Comparison of ENCODE assay signal across 16 cellular contexts in the genomic region with DNA sequence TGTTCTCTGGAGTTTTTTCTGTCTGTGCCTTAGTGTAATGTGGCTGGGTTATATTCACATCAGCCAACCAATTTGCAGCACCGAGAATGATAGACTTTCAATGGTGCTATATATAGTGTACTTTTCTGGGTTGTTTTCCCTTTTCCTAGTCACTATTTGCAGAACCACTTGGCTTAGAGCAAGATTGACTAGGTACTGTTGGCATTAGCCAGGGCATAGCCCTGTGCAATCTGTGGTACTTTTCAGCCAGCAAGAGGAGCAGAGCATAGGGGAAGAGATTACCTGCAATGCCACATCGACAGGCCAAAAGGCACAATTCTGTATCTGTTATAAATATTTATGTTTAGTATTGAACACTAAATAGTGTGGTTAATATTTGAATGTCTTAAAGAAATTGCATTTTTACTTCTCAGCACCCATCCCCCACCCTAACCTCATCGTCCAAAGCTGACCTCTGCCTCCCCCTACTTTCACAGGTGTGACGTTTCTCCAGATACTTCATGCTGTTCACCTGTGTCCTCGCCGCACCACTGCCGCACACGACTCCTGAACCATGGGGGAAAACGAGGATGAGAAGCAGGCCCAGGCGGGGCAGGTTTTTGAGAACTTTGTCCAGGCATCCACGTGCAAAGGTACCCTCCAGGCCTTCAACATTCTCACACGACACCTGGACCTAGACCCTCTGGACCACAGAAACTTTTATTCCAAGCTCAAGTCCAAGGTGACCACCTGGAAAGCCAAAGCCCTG. TPM values are rescaled to one million over a fixed set of nuclear protein-coding genes. Genes with fewer than 3 reads are reported as not detected.
DNase-seq lines count a peak whose midpoint lies in the region; ATAC-seq and TF ChIP-seq lines count a peak whose summit lies in the region.
"Had no signal": no experiment of that assay in that cellular context is flagged by ENCODE, and none has a peak within 500 bp of the region (broad histone marks: within the 10 kb centered on the region; RNA-seq: fewer than 3 reads in every experiment).

No MANE protein-coding gene starts in this region.

- H3K27me3 Mint-ChIP-seq in CD8-positive, alpha-beta T cell (ENCODE audit: low read depth): no peaks in the 10 kb centered on the region

- H3K27ac ChIP-seq in ascending aorta (peak overlapping the region; percentile 98), hepatocyte (peak overlapping the region; percentile 77), skeletal muscle tissue (ENCODE audit: low read depth, low read length) (peak overlapping the region; percentile 49)
- no peak overlapping the region for H3K27ac ChIP-seq in CD8-positive, alpha-beta T cell (ENCODE audit: low read depth, low read length)
- H3K27ac ChIP-seq: body of pancreas had no signal

- POLR2A ChIA-PET in CD8-positive, alpha-beta T cell (lab: Charles Lee): interaction anchor here (0.7 kb wide), 1 partner anchor 31 kb away, joined by 3 read pairs; no protein-coding TSS in a partner anchor

- in situ Hi-C loops in G401 (cut with HindIII; ENCODE audit: low sequenced_read_pairs): no loop called here

- no peaks in the 10 kb centered on the region for H3K9me3 Mint-ChIP-seq in CD8-positive, alpha-beta T cell

- no peak for ATAC-seq in CD8-positive, alpha-beta T cell
- no peak for ATAC-seq in GM18868 (IDR thresholded peaks at IDR 0.05; ENCODE audit: unreplicated experiment)
- ATAC-seq: body of pancreas had no signal

- no peak overlapping the region for H3K4me2 ChIP-seq in hepatocyte

- H3K4me1 Mint-ChIP-seq in CD8-positive, alpha-beta T cell (ENCODE audit: low read depth): peaks cover 12% of the 10 kb centered on the region

- no peak overlapping the region for H3K9ac ChIP-seq in skeletal muscle tissue (ENCODE audit: low read depth in 1 of 3, low read length in 3 of 3)

- H3K27ac Mint-ChIP-seq in CD8-positive, alpha-beta T cell: no peak overlapping the region

- H3K36me3 Mint-ChIP-seq in CD8-positive, alpha-beta T cell: no peaks in the 10 kb centered on the region

- intact Hi-C loops in ascending aorta (cut with DNase I): loop anchor here (2.0 kb wide), 4 partner anchors 51 to 85 kb away; a partner anchor contains a TSS
- intact Hi-C loops in CD8-positive, alpha-beta T cell (cut with DNase I, micrococcal nuclease): loop anchor here in 1 of 2 experiments (2.0 kb wide), 1 partner anchor 75 kb away; no protein-coding TSS in a partner anchor

- no peaks in the 10 kb centered on the region for H3K79me2 ChIP-seq in hepatocyte

- peak overlapping the region in 1 of 2 donors; percentile 38 for H3K4me3 ChIP-seq in ascending aorta
- no peak overlapping the region for H3K4me3 ChIP-seq in hepatocyte
- no peak overlapping the region for H3K4me3 ChIP-seq in skeletal muscle tissue (ENCODE audit: low read length in 3 of 3)
- no peak overlapping the region for H3K4me3 ChIP-seq in CD8-positive, alpha-beta T cell (ENCODE audit: low read depth, low read length)
- H3K4me3 ChIP-seq: body of pancreas had no signal

- H3K27me3 ChIP-seq in ascending aorta: no peaks in the 10 kb centered on the region
- no peaks in the 10 kb centered on the region for H3K27me3 ChIP-seq in hepatocyte
- no peaks in the 10 kb centered on the region for H3K27me3 ChIP-seq in skeletal muscle tissue (ENCODE audit: control insufficient read depth in 3 of 3, insufficient read depth in 3 of 3, low read length in 3 of 3)
- no peaks in the 10 kb centered on the region for H3K27me3 ChIP-seq in CD8-positive, alpha-beta T cell (ENCODE audit: insufficient read depth, low read length)
- H3K27me3 ChIP-seq: body of pancreas had no signal

- H4K20me1 ChIP-seq in hepatocyte (ENCODE audit: insufficient read depth, poor library complexity, severe bottlenecking): no peaks in the 10 kb centered on the region

- H3K36me3 ChIP-seq in ascending aorta (peaks cover 22 to 26% of the 10 kb centered on the region in 2 donors), hepatocyte (replicated peaks; ENCODE audit: insufficient read depth, low read depth) (no peaks in the 10 kb centered on the region), skeletal muscle tissue (ENCODE audit: control insufficient read depth in 3 of 3, insufficient read depth in 3 of 3, low read length in 3 of 3) (peaks cover 0 to 4% (median 2%) of the 10 kb centered on the region in 3 donors)
- no peaks in the 10 kb centered on the region for H3K36me3 ChIP-seq in CD8-positive, alpha-beta T cell (ENCODE audit: insufficient read depth, low read length)

- CTCF ChIA-PET in CD8-positive, alpha-beta T cell (lab: Charles Lee): interaction anchor here (0.9 to 2.5 kb wide), 3 partner anchors 35 to 118 kb away, joined by 3 to 6 read pairs (median 3); no protein-coding TSS in a partner anchor

- no peaks in the 10 kb centered on the region for H3K9me2 ChIP-seq in hepatocyte (replicated peaks; ENCODE audit: insufficient read depth)

- TF ChIP-seq CTCF in ascending aorta (IDR thresholded peaks at IDR 0.05) (no peak), hepatocyte (IDR thresholded peaks at IDR 0.05; ENCODE audit: poor library complexity) (no peak)
- TF ChIP-seq CTCF in CD8-positive, alpha-beta T cell (IDR thresholded peaks at IDR 0.05): no peak

- DNase-seq in G401 (ENCODE audit: low spot score) (peak; percentile 86), ascending aorta (ENCODE audit: low spot score in 2 of 2) (peak in 1 of 2 donors; percentile 61), hepatocyte (ENCODE audit: low spot score) (no peak), hepatic stellate cell (ENCODE audit: low spot score) (no peak), NCI-H526 (lab: John Stamatoyannopoulos, UW) (no peak)
- DNase-seq in CD8-positive, alpha-beta T cell: no peak
- DNase-seq: activated CD4-positive, CD25-positive, alpha-beta regulatory T cell; activated naive CD4-positive, alpha-beta T cell treated with Interleukin-2 at 50 U/mL for 16 hours; AML-193; body of pancreas; foreskin melanocyte; midbrain; NCI-H82; stimulated activated naive CD4-positive, alpha-beta T cell had no signal

- H3K4me1 ChIP-seq in ascending aorta (peaks cover 73 to 95% of the 10 kb centered on the region in 2 donors), hepatocyte (ENCODE audit: insufficient read depth) (peaks cover 39% of the 10 kb centered on the region), skeletal muscle tissue (ENCODE audit: control insufficient read depth in 3 of 3, insufficient read depth in 3 of 3, low read length in 3 of 3) (peaks cover 31 to 62% (median 42%) of the 10 kb centered on the region in 3 donors)
- peaks cover 10% of the 10 kb centered on the region for H3K4me1 ChIP-seq in CD8-positive, alpha-beta T cell (ENCODE audit: insufficient read depth, low read length)

- no peak overlapping the region for H3K4me3 Mint-ChIP-seq in CD8-positive, alpha-beta T cell

- H2AFZ ChIP-seq in hepatocyte: no peak overlapping the region

- H3K9me3 ChIP-seq in ascending aorta: no peaks in the 10 kb centered on the region
- H3K9me3 ChIP-seq in hepatocyte (ENCODE audit: low read depth): no peaks in the 10 kb centered on the region
- no peaks in the 10 kb centered on the region for H3K9me3 ChIP-seq in skeletal muscle tissue (ENCODE audit: control insufficient read depth in 3 of 3, low read length in 3 of 3)
- no peaks in the 10 kb centered on the region for H3K9me3 ChIP-seq in CD8-positive, alpha-beta T cell (ENCODE audit: low read length)
- H3K9me3 ChIP-seq: body of pancreas had no signal

- 94% methylated on average over 12 of the region's 12 CpGs for WGBS in hepatocyte (ENCODE audit: low lambda C conversion rate, missing lambda C conversion rate)

RNA-seq across cellular contexts. Expression of a gene that starts 51.4 kb away (rescaled TPM):
- total RNA-seq in G401 (2014; rRNA removed; shearing (Covaris generic)): 12.6 and 21.1 TPM in 2 replicates
- 237 TPM for total RNA-seq in ascending aorta
- total RNA-seq in hepatocyte: 55.6 and 56.0 TPM in 2 replicates
- 36.8 and 55.8 TPM in 2 replicates for polyA plus RNA-seq in hepatocyte
- total RNA-seq in skeletal muscle tissue: 35.5 TPM
- 10 to 100 TPM; 15.8 TPM for total RNA-seq in CD8-positive, alpha-beta T cell
